1 cellular context compared by ENCODE assay signal in genomic region chr7:150788474-150789269, GRCh38.
TF ChIP-seq lines count a peak whose summit lies in the region.

No MANE protein-coding gene starts in this region.

TF ChIP-seq in HEK293, 187 proteins besides CTCF, POLR2A, EP300 and RAD21 (continued from another document and continues in another):
- TF ChIP-seq ZBTB11 (tag by site-specific recombination; conservative IDR thresholded peaks at IDR 0.05; ENCODE audit: low read depth) (no peak), KLF16 (tag by site-specific recombination; IDR thresholded peaks at IDR 0.05) (no peak), ZNF335 (tag by site-specific recombination; conservative IDR thresholded peaks at IDR 0.05) (peak; percentile 1), EGR2 (tag by site-specific recombination; IDR thresholded peaks at IDR 0.05; ENCODE audit: low read depth) (no peak), ZFHX2 (tag by site-specific recombination; conservative IDR thresholded peaks at IDR 0.05) (peak; percentile 27; the same call in 1 of the 2 replicates), ZNF311 (tag by site-specific recombination; IDR thresholded peaks at IDR 0.05; ENCODE audit: borderline replicate concordance) (no peak), SP7 (tag by site-specific recombination; IDR thresholded peaks at IDR 0.05) (peak; percentile 45; the same call in 1 of the 2 replicates), ZNF513 (tag by site-specific recombination; IDR thresholded peaks at IDR 0.05) (no peak), ZBTB21 (tag by site-specific recombination; IDR thresholded peaks at IDR 0.05) (peak; percentile 92), ZNF174 (tag by site-specific recombination; IDR thresholded peaks at IDR 0.05) (no peak), PRDM6 (tag by site-specific recombination; IDR thresholded peaks at IDR 0.05) (no peak), ZNF510 (tag by site-specific recombination; IDR thresholded peaks at IDR 0.05; ENCODE audit: insufficient replicate concordance) (no peak), ZNF677 (tag by site-specific recombination; IDR thresholded peaks at IDR 0.05) (no peak), GLI2 (tag by site-specific recombination; IDR thresholded peaks at IDR 0.05; ENCODE audit: borderline replicate concordance, low read depth) (no peak), HIC1 (tag by site-specific recombination; IDR thresholded peaks at IDR 0.05) (peak; percentile 71; the same call in 1 of the 2 replicates), ZNF350 (tag by site-specific recombination; IDR thresholded peaks at IDR 0.05) (no peak), ZNF585B (tag by site-specific recombination; IDR thresholded peaks at IDR 0.05) (no peak), ZNF274 (IDR thresholded peaks at IDR 0.05; ENCODE audit: low read length) (no peak), ZNF274 (tag by site-specific recombination; IDR thresholded peaks at IDR 0.05; ENCODE audit: borderline replicate concordance) (no peak), ZNF660 (tag by site-specific recombination; IDR thresholded peaks at IDR 0.05) (peak; percentile 72; the same call in 1 of the 2 replicates), ZNF837 (tag by site-specific recombination; IDR thresholded peaks at IDR 0.05) (no peak), ZNF549 (tag by site-specific recombination; IDR thresholded peaks at IDR 0.05) (no peak), ZNF157 (tag by site-specific recombination; IDR thresholded peaks at IDR 0.05) (no peak), ZNF692 (tag by site-specific recombination; IDR thresholded peaks at IDR 0.05) (peak; percentile 99), YY2 (tag by site-specific recombination; IDR thresholded peaks at IDR 0.05) (no peak), REPIN1 (tag by site-specific recombination; IDR thresholded peaks at IDR 0.05; ENCODE audit: low read depth) (no peak), ZNF146 (tag by site-specific recombination; IDR thresholded peaks at IDR 0.05) (no peak), ZNF394 (tag by site-specific recombination; IDR thresholded peaks at IDR 0.05; ENCODE audit: borderline replicate concordance) (0 out of 2 replicates have a peak, but pooled peaks have one; percentile 7), PRDM10 (tag by site-specific recombination; IDR thresholded peaks at IDR 0.05) (peak; percentile 83), ZNF148 (tag by site-specific recombination; IDR thresholded peaks at IDR 0.05; ENCODE audit: borderline replicate concordance) (no peak), ZSCAN16 (tag by site-specific recombination; IDR thresholded peaks at IDR 0.05) (no peak), ZNF645 (tag by site-specific recombination; IDR thresholded peaks at IDR 0.05) (no peak), ZNF2 (tag by site-specific recombination; IDR thresholded peaks at IDR 0.05) (no peak), ZNF521 (tag by site-specific recombination; IDR thresholded peaks at IDR 0.05) (no peak), YY1 (tag by site-specific recombination; IDR thresholded peaks at IDR 0.05) (no peak), ZBTB49 (tag by site-specific recombination; IDR thresholded peaks at IDR 0.05; ENCODE audit: low read depth) (no peak), ZFP3 (tag by site-specific recombination; IDR thresholded peaks at IDR 0.05; ENCODE audit: low read depth) (no peak), FEZF1 (tag by site-specific recombination; IDR thresholded peaks at IDR 0.05) (no peak), ZNF324 (tag by site-specific recombination; IDR thresholded peaks at IDR 0.05) (0 out of 2 replicates have a peak, but pooled peaks have one; percentile 56), WT1 (tag by site-specific recombination; IDR thresholded peaks at IDR 0.05) (no peak), ZNF610 (tag by site-specific recombination; IDR thresholded peaks at IDR 0.05; ENCODE audit: borderline replicate concordance) (no peak), ZNF658 (tag by site-specific recombination; IDR thresholded peaks at IDR 0.05) (no peak)
